ENCODE assay signal across 1 cellular context in the genomic region with DNA sequence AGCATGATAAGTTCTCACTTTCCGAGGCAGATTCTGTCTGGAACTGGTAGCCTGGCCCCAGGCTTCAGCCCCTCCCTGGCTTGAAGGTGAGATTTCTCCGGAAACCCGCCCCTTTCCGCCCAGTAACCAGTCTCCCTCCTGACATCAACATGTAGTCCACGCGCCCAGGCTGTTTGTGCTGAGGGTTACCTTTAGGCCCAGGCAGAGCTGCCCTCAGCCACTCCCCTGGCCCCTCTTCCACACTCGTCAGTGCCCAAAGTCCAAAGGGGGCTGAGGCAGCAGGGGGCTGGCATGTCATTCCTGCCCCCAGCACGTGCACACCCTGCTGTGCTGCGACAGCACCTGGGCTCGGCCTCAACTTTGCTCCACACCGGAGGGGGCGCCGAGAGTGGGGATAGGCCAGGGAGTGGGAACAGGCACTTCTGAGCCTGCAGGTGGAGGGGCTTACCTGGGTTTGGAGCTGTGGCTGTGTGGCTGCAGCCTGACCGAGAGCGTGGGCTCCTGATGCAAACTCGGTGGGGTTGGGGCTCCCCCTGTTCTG.
A peak's percentile ranks its signal among the peaks of the same experiment; 100 is the strongest.
TF ChIP-seq lines count a peak whose summit lies in the region.

No MANE protein-coding gene starts in this region.

TF ChIP-seq in H1, 55 proteins besides CTCF, POLR2A, EP300 and RAD21:
- TF ChIP-seq TAF7 (optimal IDR thresholded peaks at IDR 0.05; ENCODE audit: borderline replicate concordance, low read depth, low read length) (no peak), CTBP2 (IDR thresholded peaks at IDR 0.05; ENCODE audit: borderline replicate concordance, insufficient read depth, insufficient read length, low read length) (no peak), GTF2F1 (IDR thresholded peaks at IDR 0.05; ENCODE audit: borderline replicate concordance, low read depth, low read length) (no peak), POLR2AphosphoS5 (IDR thresholded peaks at IDR 0.05; ENCODE audit: low read depth, low read length) (no peak), NANOG (IDR thresholded peaks at IDR 0.05; ENCODE audit: insufficient read depth, low read depth, low read length, poor library complexity, severe bottlenecking) (no peak), BCL11A (IDR thresholded peaks at IDR 0.05; ENCODE audit: low read depth in 2 of 2, low read length in 2 of 2) (no peak), SP4 (IDR thresholded peaks at IDR 0.05; ENCODE audit: low read length) (no peak), KDM4A (IDR thresholded peaks at IDR 0.05; ENCODE audit: low read depth, low read length, severe bottlenecking) (no peak), YY1 (IDR thresholded peaks at IDR 0.05; ENCODE audit: low read depth, low read length) (no peak), RFX5 (IDR thresholded peaks at IDR 0.05; ENCODE audit: borderline replicate concordance, low read depth, low read length) (peak; percentile 7; the same call in 1 of the 2 replicates), SUZ12 (IDR thresholded peaks at IDR 0.05; ENCODE audit: low read length) (no peak)
- TF ChIP-seq, protein P1, sequence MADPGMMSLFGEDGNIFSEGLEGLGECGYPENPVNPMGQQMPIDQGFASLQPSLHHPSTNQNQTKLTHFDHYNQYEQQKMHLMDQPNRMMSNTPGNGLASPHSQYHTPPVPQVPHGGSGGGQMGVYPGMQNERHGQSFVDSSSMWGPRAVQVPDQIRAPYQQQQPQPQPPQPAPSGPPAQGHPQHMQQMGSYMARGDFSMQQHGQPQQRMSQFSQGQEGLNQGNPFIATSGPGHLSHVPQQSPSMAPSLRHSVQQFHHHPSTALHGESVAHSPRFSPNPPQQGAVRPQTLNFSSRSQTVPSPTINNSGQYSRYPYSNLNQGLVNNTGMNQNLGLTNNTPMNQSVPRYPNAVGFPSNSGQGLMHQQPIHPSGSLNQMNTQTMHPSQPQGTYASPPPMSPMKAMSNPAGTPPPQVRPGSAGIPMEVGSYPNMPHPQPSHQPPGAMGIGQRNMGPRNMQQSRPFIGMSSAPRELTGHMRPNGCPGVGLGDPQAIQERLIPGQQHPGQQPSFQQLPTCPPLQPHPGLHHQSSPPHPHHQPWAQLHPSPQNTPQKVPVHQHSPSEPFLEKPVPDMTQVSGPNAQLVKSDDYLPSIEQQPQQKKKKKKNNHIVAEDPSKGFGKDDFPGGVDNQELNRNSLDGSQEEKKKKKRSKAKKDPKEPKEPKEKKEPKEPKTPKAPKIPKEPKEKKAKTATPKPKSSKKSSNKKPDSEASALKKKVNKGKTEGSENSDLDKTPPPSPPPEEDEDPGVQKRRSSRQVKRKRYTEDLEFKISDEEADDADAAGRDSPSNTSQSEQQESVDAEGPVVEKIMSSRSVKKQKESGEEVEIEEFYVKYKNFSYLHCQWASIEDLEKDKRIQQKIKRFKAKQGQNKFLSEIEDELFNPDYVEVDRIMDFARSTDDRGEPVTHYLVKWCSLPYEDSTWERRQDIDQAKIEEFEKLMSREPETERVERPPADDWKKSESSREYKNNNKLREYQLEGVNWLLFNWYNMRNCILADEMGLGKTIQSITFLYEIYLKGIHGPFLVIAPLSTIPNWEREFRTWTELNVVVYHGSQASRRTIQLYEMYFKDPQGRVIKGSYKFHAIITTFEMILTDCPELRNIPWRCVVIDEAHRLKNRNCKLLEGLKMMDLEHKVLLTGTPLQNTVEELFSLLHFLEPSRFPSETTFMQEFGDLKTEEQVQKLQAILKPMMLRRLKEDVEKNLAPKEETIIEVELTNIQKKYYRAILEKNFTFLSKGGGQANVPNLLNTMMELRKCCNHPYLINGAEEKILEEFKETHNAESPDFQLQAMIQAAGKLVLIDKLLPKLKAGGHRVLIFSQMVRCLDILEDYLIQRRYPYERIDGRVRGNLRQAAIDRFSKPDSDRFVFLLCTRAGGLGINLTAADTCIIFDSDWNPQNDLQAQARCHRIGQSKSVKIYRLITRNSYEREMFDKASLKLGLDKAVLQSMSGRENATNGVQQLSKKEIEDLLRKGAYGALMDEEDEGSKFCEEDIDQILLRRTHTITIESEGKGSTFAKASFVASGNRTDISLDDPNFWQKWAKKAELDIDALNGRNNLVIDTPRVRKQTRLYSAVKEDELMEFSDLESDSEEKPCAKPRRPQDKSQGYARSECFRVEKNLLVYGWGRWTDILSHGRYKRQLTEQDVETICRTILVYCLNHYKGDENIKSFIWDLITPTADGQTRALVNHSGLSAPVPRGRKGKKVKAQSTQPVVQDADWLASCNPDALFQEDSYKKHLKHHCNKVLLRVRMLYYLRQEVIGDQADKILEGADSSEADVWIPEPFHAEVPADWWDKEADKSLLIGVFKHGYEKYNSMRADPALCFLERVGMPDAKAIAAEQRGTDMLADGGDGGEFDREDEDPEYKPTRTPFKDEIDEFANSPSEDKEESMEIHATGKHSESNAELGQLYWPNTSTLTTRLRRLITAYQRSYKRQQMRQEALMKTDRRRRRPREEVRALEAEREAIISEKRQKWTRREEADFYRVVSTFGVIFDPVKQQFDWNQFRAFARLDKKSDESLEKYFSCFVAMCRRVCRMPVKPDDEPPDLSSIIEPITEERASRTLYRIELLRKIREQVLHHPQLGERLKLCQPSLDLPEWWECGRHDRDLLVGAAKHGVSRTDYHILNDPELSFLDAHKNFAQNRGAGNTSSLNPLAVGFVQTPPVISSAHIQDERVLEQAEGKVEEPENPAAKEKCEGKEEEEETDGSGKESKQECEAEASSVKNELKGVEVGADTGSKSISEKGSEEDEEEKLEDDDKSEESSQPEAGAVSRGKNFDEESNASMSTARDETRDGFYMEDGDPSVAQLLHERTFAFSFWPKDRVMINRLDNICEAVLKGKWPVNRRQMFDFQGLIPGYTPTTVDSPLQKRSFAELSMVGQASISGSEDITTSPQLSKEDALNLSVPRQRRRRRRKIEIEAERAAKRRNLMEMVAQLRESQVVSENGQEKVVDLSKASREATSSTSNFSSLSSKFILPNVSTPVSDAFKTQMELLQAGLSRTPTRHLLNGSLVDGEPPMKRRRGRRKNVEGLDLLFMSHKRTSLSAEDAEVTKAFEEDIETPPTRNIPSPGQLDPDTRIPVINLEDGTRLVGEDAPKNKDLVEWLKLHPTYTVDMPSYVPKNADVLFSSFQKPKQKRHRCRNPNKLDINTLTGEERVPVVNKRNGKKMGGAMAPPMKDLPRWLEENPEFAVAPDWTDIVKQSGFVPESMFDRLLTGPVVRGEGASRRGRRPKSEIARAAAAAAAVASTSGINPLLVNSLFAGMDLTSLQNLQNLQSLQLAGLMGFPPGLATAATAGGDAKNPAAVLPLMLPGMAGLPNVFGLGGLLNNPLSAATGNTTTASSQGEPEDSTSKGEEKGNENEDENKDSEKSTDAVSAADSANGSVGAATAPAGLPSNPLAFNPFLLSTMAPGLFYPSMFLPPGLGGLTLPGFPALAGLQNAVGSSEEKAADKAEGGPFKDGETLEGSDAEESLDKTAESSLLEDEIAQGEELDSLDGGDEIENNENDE (IDR thresholded peaks at IDR 0.05; ENCODE audit: insufficient replicate concordance, low read length) = no peak
- TF ChIP-seq, protein P2, sequence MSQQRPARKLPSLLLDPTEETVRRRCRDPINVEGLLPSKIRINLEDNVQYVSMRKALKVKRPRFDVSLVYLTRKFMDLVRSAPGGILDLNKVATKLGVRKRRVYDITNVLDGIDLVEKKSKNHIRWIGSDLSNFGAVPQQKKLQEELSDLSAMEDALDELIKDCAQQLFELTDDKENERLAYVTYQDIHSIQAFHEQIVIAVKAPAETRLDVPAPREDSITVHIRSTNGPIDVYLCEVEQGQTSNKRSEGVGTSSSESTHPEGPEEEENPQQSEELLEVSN (IDR thresholded peaks at IDR 0.05) = peak; percentile 64; the same call in 1 of the 2 replicates
- TF ChIP-seq, protein P3, sequence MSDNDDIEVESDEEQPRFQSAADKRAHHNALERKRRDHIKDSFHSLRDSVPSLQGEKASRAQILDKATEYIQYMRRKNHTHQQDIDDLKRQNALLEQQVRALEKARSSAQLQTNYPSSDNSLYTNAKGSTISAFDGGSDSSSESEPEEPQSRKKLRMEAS (IDR thresholded peaks at IDR 0.05) = peak; percentile 63; the same call in 1 of the 2 replicates
